In genomic region chr4:52824603-52825310, GRCh38 we compare ENCODE assay signal across 12 cellular contexts. TPM values are rescaled to one million over a fixed set of nuclear protein-coding genes. Genes with fewer than 3 reads are reported as not detected.
A peak's percentile ranks its signal among the peaks of the same experiment; 100 is the strongest.
DNase-seq lines count a peak whose midpoint lies in the region; ATAC-seq and TF ChIP-seq lines count a peak whose summit lies in the region.
"Had no signal": no experiment of that assay in that cellular context is flagged by ENCODE, and none has a peak within 500 bp of the region (broad histone marks: within the 10 kb centered on the region; RNA-seq: fewer than 3 reads in every experiment).

No MANE protein-coding gene starts in this region.

- H3K9me3 ChIP-seq in adipocyte (ENCODE audit: control insufficient read depth, low read length) = no peaks in the 10 kb centered on the region
- H3K9me3 ChIP-seq in psoas muscle = no peaks in the 10 kb centered on the region

- peak overlapping the region; percentile 73 for H3K27ac ChIP-seq in psoas muscle
- H3K27ac ChIP-seq: KMS-11 had no signal

- WGBS in psoas muscle, 3 donors = 21 to 26% (median 26%) methylated on average over 8 of the region's 8 CpGs

- in situ Hi-C loops in G401 (cut with HindIII; ENCODE audit: low sequenced_read_pairs) = no loop called here

- no peak overlapping the region for H3K9ac ChIP-seq in adipocyte (ENCODE audit: low read length)
- H3K9ac ChIP-seq: KMS-11 had no signal

- no peak overlapping the region for H3K4me3 ChIP-seq in adipocyte (ENCODE audit: low read length)
- no peak overlapping the region for H3K4me3 ChIP-seq in psoas muscle

- no peak for TF ChIP-seq CTCF in psoas muscle (IDR thresholded peaks at IDR 0.05)

- H3K4me1 ChIP-seq in adipocyte (ENCODE audit: control insufficient read depth, insufficient read depth, low read length) (peaks cover 19% of the 10 kb centered on the region), psoas muscle (peaks cover 18% of the 10 kb centered on the region)

- DNase-seq in G401 (ENCODE audit: low spot score) (peak; percentile 70), adipocyte (ENCODE audit: low read depth) (peak; percentile 81), left ventricle myocardium superior (peak; percentile 69), psoas muscle (no peak), NCI-H2081 treated with DMSO at 0.1 percent for 48 hours (lab: John Stamatoyannopoulos, UW) (no peak)
- DNase-seq in stimulated activated naive CD4-positive, alpha-beta T cell treated with Interleukin-2 at 50 U/mL for 16 hours (lab: John Stamatoyannopoulos, UW) = no peak
- DNase-seq: activated B cell treated with CpG ODN at 0.5 μM for 24 hours; amygdala; NK-92 treated with Interleukin-12 subunit alpha and Interleukin-12 subunit beta, amount 100 ng/mL, for 24 hours had no signal

- H3K27me3 ChIP-seq in adipocyte (replicated peaks; ENCODE audit: control insufficient read depth, insufficient read depth, low read length) (no peaks in the 10 kb centered on the region), psoas muscle (ENCODE audit: insufficient read depth in 3 of 3, low read length in 2 of 3) (no peaks in the 10 kb centered on the region)

- peak; percentile 97 for ATAC-seq in left ventricle myocardium superior
- peak; percentile 87 to 97 (median 92) for ATAC-seq in psoas muscle
- ATAC-seq in HG03457 (IDR thresholded peaks at IDR 0.05; ENCODE audit: unreplicated experiment) = no peak
- ATAC-seq in GM18520 (IDR thresholded peaks at IDR 0.05; ENCODE audit: unreplicated experiment) = no peak

- intact Hi-C loops in left ventricle myocardium superior (cut with micrococcal nuclease) = no loop called here
- intact Hi-C loops in psoas muscle (cut with DNase I) = no loop called here

- no peaks in the 10 kb centered on the region for H3K36me3 ChIP-seq in adipocyte (ENCODE audit: control insufficient read depth, insufficient read depth, low read length, severe bottlenecking)
- H3K36me3 ChIP-seq in psoas muscle (ENCODE audit: insufficient read depth in 1 of 2, low read depth in 1 of 2) = no peaks in the 10 kb centered on the region

RNA-seq across cellular contexts. Expression of gene RASL11B, which starts 37.4 kb away (rescaled TPM):
- 0.12 TPM in 1 of 2 replicates, not detected in the other for total RNA-seq in G401 (2014; rRNA removed; shearing (Covaris generic))
- total RNA-seq in left ventricle myocardium superior (4.1 TPM), psoas muscle (1 to 10 TPM in 1 of 4 donors, under 1 TPM in 2, not detected in 1; 0.26 to 1.8 (median 0.40) TPM)
- under 1 TPM; 0.08 to 0.40 (median 0.09) TPM for polyA plus RNA-seq in psoas muscle
- total RNA-seq: activated B cell treated with CpG ODN at 0.5 μM for 24 hours had no signal

Comparison
In these comparisons a context has a peak if more than half of its experiments do, and no peak if none do; other contexts are left out.
1. DNase-seq: peak in G401 (single experiment), adipocyte (single experiment) and left ventricle myocardium superior (single experiment); none in psoas muscle (0 of 2), NCI-H2081 treated with DMSO at 0.1 percent for 48 hours (single experiment) and stimulated activated naive CD4-positive, alpha-beta T cell treated with Interleukin-2 at 50 U/mL for 16 hours (single experiment).
2. ATAC-seq: peak in left ventricle myocardium superior (single experiment) and psoas muscle (4 of 4); none in HG03457 (single experiment) and GM18520 (single experiment).